In genomic region chr1:67306547-67306946, GRCh38 we compare ENCODE assay signal across 18 cellular contexts. TPM values are rescaled to one million over a fixed set of nuclear protein-coding genes. Genes with fewer than 3 reads are reported as not detected.
DNase-seq lines count a peak whose midpoint lies in the region; ATAC-seq, FAIRE-seq and TF ChIP-seq lines count a peak whose summit lies in the region.
"Had no signal": no experiment of that assay in that cellular context is flagged by ENCODE, and none has a peak within 500 bp of the region (broad histone marks: within the 10 kb centered on the region; RNA-seq: fewer than 3 reads in every experiment).

No MANE protein-coding gene starts in this region.

- H3K4me3 ChIP-seq in CD8-positive, alpha-beta T cell (ENCODE audit: low read depth, low read length) = no peak overlapping the region
- no peak overlapping the region for H3K4me3 ChIP-seq in testis

- no peaks in the 10 kb centered on the region for H3K36me3 ChIP-seq in CD8-positive, alpha-beta T cell (ENCODE audit: insufficient read depth, low read length)
- H3K36me3 ChIP-seq in testis (ENCODE audit: low read depth, missing control alignments) = no peaks in the 10 kb centered on the region
- H3K36me3 ChIP-seq: breast epithelium had no signal

- H3K27ac Mint-ChIP-seq in activated CD4-positive, alpha-beta T cell treated with anti-CD3 and anti-CD28 coated beads, Interleukin-2, amount 10 ng/mL, durations not matched to agents 7 days and 5 days = peak overlapping the region; percentile 96
- H3K27ac Mint-ChIP-seq in CD8-positive, alpha-beta T cell = no peak overlapping the region
- peak overlapping the region; percentile 95 for H3K27ac Mint-ChIP-seq in activated T-helper 2 cell treated with anti-CD3 and anti-CD28 coated beads, Interferon-gamma antibody, Interleukin-2, Interleukin-4, amounts not matched to agents 10 μg/mL and 5 μg/mL and 100 μg/mL, durations not matched to agents 14 hours and 24 hours and 36 hours
- H3K27ac Mint-ChIP-seq in nephron progenitor cell = no peak overlapping the region

- TF ChIP-seq CTCF in CD8-positive, alpha-beta T cell (IDR thresholded peaks at IDR 0.05) = no peak
- TF ChIP-seq CTCF in nephron progenitor cell (IDR thresholded peaks at IDR 0.05) = no peak
- TF ChIP-seq CTCF in testis (IDR thresholded peaks at IDR 0.05) = no peak

- FAIRE-seq in HTR-8/SVneo (lab: Jason Lieb, UNC) = no peak
- FAIRE-seq: urothelium cell line had no signal

- peaks cover 14% of the 10 kb centered on the region for H3K36me3 Mint-ChIP-seq in activated CD4-positive, alpha-beta T cell treated with anti-CD3 and anti-CD28 coated beads, Interleukin-2, amount 10 ng/mL, durations not matched to agents 7 days and 5 days (ENCODE audit: low read depth)
- H3K36me3 Mint-ChIP-seq in CD8-positive, alpha-beta T cell = no peaks in the 10 kb centered on the region
- H3K36me3 Mint-ChIP-seq in activated T-helper 2 cell treated with anti-CD3 and anti-CD28 coated beads, Interferon-gamma antibody, Interleukin-2, Interleukin-4, amounts not matched to agents 10 μg/mL and 5 μg/mL and 100 μg/mL, durations not matched to agents 14 hours and 24 hours and 36 hours (ENCODE audit: low read depth) = peaks cover 32% of the 10 kb centered on the region
- no peaks in the 10 kb centered on the region for H3K36me3 Mint-ChIP-seq in nephron progenitor cell (ENCODE audit: low read depth)

- WGBS in testis, 2 donors = 66 to 80% methylated on average over 7 of the region's 7 CpGs

- no peak for ATAC-seq in CD8-positive, alpha-beta T cell
- ATAC-seq: HCT116 had no signal

- POLR2A ChIA-PET in activated CD4-positive, alpha-beta T cell treated with anti-CD3 and anti-CD28 coated beads, Interleukin-2, amount 10 ng/mL, durations not matched to agents 7 days and 5 days (lab: Charles Lee) = interaction anchor here (0.9 kb wide), 1 partner anchor 27 kb away, joined by 5 read pairs; no protein-coding TSS in a partner anchor
- POLR2A ChIA-PET in CD8-positive, alpha-beta T cell (lab: Charles Lee) = interaction anchor here (0.9 kb wide), 1 partner anchor 26 kb away, joined by 10 read pairs; no protein-coding TSS in a partner anchor

- no peak for DNase-seq in activated CD4-positive, alpha-beta T cell treated with anti-CD3 and anti-CD28 coated beads, Interleukin-2, amount 10 ng/mL, durations not matched to agents 7 days and 5 days
- DNase-seq in activated CD4-positive, alpha-beta T cell treated with anti-CD3 and anti-CD28 coated beads, Interleukin-2, amount 50 U/mL, for 48 hours = no peak
- no peak for DNase-seq in CD8-positive, alpha-beta T cell
- no peak for DNase-seq in activated T-helper 2 cell treated with anti-CD3 and anti-CD28 coated beads, Interferon-gamma antibody, Interleukin-2, Interleukin-4, amounts not matched to agents 10 μg/mL and 5 μg/mL and 100 μg/mL, durations not matched to agents 14 hours and 24 hours and 36 hours (ENCODE audit: low spot score)
- DNase-seq in nephron progenitor cell (no peak), HTR-8/SVneo (ENCODE audit: insufficient read length, low spot score) (no peak), NCI-H82 (lab: John Stamatoyannopoulos, UW) (no peak), testis (no peak)
- DNase-seq: left cardiac atrium, NCI-H2081 treated with DMSO at 0.1 percent for 48 hours had no signal

- no peaks in the 10 kb centered on the region for H3K4me1 ChIP-seq in CD8-positive, alpha-beta T cell (ENCODE audit: insufficient read depth, low read length)
- H3K4me1 ChIP-seq in testis = peaks cover 4% of the 10 kb centered on the region
- H3K4me1 ChIP-seq: breast epithelium had no signal

- peaks cover 68% of the 10 kb centered on the region for H3K4me1 Mint-ChIP-seq in activated CD4-positive, alpha-beta T cell treated with anti-CD3 and anti-CD28 coated beads, Interleukin-2, amount 10 ng/mL, durations not matched to agents 7 days and 5 days
- H3K4me1 Mint-ChIP-seq in CD8-positive, alpha-beta T cell (ENCODE audit: low read depth) = peaks cover 11% of the 10 kb centered on the region
- peaks cover 65% of the 10 kb centered on the region for H3K4me1 Mint-ChIP-seq in activated T-helper 2 cell treated with anti-CD3 and anti-CD28 coated beads, Interferon-gamma antibody, Interleukin-2, Interleukin-4, amounts not matched to agents 10 μg/mL and 5 μg/mL and 100 μg/mL, durations not matched to agents 14 hours and 24 hours and 36 hours (ENCODE audit: low read depth)
- no peaks in the 10 kb centered on the region for H3K4me1 Mint-ChIP-seq in nephron progenitor cell

- intact Hi-C loops in CD8-positive, alpha-beta T cell (cut with DNase I, micrococcal nuclease) = no loop called here
- intact Hi-C loops in activated T-helper 2 cell treated with anti-CD3 and anti-CD28 coated beads, Interferon-gamma antibody, Interleukin-2, Interleukin-4, amounts not matched to agents 10 μg/mL and 5 μg/mL and 100 μg/mL, durations not matched to agents 14 hours and 24 hours and 36 hours (cut with micrococcal nuclease) = loop anchor here (1.0 to 10.0 kb wide), 2 partner anchors 8 to 372 kb away; no protein-coding TSS in a partner anchor
- intact Hi-C loops in testis (cut with DNase I; ENCODE audit: low total_unique reads) = no loop called here

- no peaks in the 10 kb centered on the region for H3K27me3 Mint-ChIP-seq in activated CD4-positive, alpha-beta T cell treated with anti-CD3 and anti-CD28 coated beads, Interleukin-2, amount 10 ng/mL, durations not matched to agents 7 days and 5 days
- peaks cover 17% of the 10 kb centered on the region for H3K27me3 Mint-ChIP-seq in CD8-positive, alpha-beta T cell (ENCODE audit: low read depth)
- no peaks in the 10 kb centered on the region for H3K27me3 Mint-ChIP-seq in activated T-helper 2 cell treated with anti-CD3 and anti-CD28 coated beads, Interferon-gamma antibody, Interleukin-2, Interleukin-4, amounts not matched to agents 10 μg/mL and 5 μg/mL and 100 μg/mL, durations not matched to agents 14 hours and 24 hours and 36 hours (ENCODE audit: low read depth)
- peaks cover 48% of the 10 kb centered on the region for H3K27me3 Mint-ChIP-seq in nephron progenitor cell (ENCODE audit: low read depth, poor library complexity)

- H3K4me3 Mint-ChIP-seq in activated CD4-positive, alpha-beta T cell treated with anti-CD3 and anti-CD28 coated beads, Interleukin-2, amount 10 ng/mL, durations not matched to agents 7 days and 5 days = peak overlapping the region; percentile 83
- H3K4me3 Mint-ChIP-seq in CD8-positive, alpha-beta T cell = peak overlapping the region; percentile 26
- H3K4me3 Mint-ChIP-seq in activated T-helper 2 cell treated with anti-CD3 and anti-CD28 coated beads, Interferon-gamma antibody, Interleukin-2, Interleukin-4, amounts not matched to agents 10 μg/mL and 5 μg/mL and 100 μg/mL, durations not matched to agents 14 hours and 24 hours and 36 hours (ENCODE audit: low read depth) = peak overlapping the region; percentile 83
- peak overlapping the region; percentile 49 for H3K4me3 Mint-ChIP-seq in nephron progenitor cell

- no peak for TF ChIP-seq POLR2A in testis (IDR thresholded peaks at IDR 0.05)

- CTCF ChIA-PET in activated CD4-positive, alpha-beta T cell treated with anti-CD3 and anti-CD28 coated beads, Interleukin-2, amount 10 ng/mL, durations not matched to agents 7 days and 5 days (lab: Charles Lee) = interaction anchor here (0.9 to 1.4 kb wide), 2 partner anchors 28 to 30 kb away, joined by 3 read pairs; no protein-coding TSS in a partner anchor
- CTCF ChIA-PET in CD8-positive, alpha-beta T cell (lab: Charles Lee) = no interaction called here

- no peak overlapping the region for H3K27ac ChIP-seq in CD8-positive, alpha-beta T cell (ENCODE audit: low read depth, low read length)
- no peak overlapping the region for H3K27ac ChIP-seq in testis
- H3K27ac ChIP-seq: breast epithelium, coronary artery had no signal

- H3K27me3 ChIP-seq in CD8-positive, alpha-beta T cell (ENCODE audit: insufficient read depth, low read length) = peaks cover 10% of the 10 kb centered on the region
- H3K27me3 ChIP-seq in testis = no peaks in the 10 kb centered on the region

- no peaks in the 10 kb centered on the region for H3K9me3 Mint-ChIP-seq in activated CD4-positive, alpha-beta T cell treated with anti-CD3 and anti-CD28 coated beads, Interleukin-2, amount 10 ng/mL, durations not matched to agents 7 days and 5 days
- no peaks in the 10 kb centered on the region for H3K9me3 Mint-ChIP-seq in CD8-positive, alpha-beta T cell
- no peaks in the 10 kb centered on the region for H3K9me3 Mint-ChIP-seq in activated T-helper 2 cell treated with anti-CD3 and anti-CD28 coated beads, Interferon-gamma antibody, Interleukin-2, Interleukin-4, amounts not matched to agents 10 μg/mL and 5 μg/mL and 100 μg/mL, durations not matched to agents 14 hours and 24 hours and 36 hours
- H3K9me3 Mint-ChIP-seq in nephron progenitor cell = no peaks in the 10 kb centered on the region

- H3K9me3 ChIP-seq in CD8-positive, alpha-beta T cell (ENCODE audit: low read length) = no peaks in the 10 kb centered on the region
- H3K9me3 ChIP-seq in testis = no peaks in the 10 kb centered on the region
- H3K9me3 ChIP-seq: breast epithelium had no signal

RNA-seq across cellular contexts. Expression of gene IL12RB2, which starts 1.1 kb away (rescaled TPM):
- 10 to 100 TPM; 29.3 to 31.8 TPM for total RNA-seq in activated CD4-positive, alpha-beta T cell treated with anti-CD3 and anti-CD28 coated beads, Interleukin-2, amount 10 ng/mL, durations not matched to agents 7 days and 5 days
- total RNA-seq in CD8-positive, alpha-beta T cell = 1 to 10 TPM; 1.5 to 2.2 TPM
- 108 TPM in 2 replicates for total RNA-seq in activated T-helper 2 cell treated with anti-CD3 and anti-CD28 coated beads, Interferon-gamma antibody, Interleukin-2, Interleukin-4, amounts not matched to agents 10 μg/mL and 5 μg/mL and 100 μg/mL, durations not matched to agents 14 hours and 24 hours and 36 hours
- total RNA-seq in testis = 1 to 10 TPM; 2.1 to 2.6 TPM
- polyA plus RNA-seq in testis (ENCODE audit: insufficient read depth, low read depth, low replicate concordance) = 1.9 TPM
- total RNA-seq: HT1080, RPMI7951 had no signal
- polyA plus RNA-seq: BJ, neural cell had no signal

Comparison
In these comparisons a context has a peak if more than half of its experiments do, and no peak if none do; other contexts are left out.
1. H3K27ac Mint-ChIP-seq: peak in activated CD4-positive, alpha-beta T cell treated with anti-CD3 and anti-CD28 coated beads, Interleukin-2, amount 10 ng/mL, durations not matched to agents 7 days and 5 days (single experiment) and activated T-helper 2 cell treated with anti-CD3 and anti-CD28 coated beads, Interferon-gamma antibody, Interleukin-2, Interleukin-4, amounts not matched to agents 10 μg/mL and 5 μg/mL and 100 μg/mL, durations not matched to agents 14 hours and 24 hours and 36 hours (single experiment); none in CD8-positive, alpha-beta T cell (single experiment) and nephron progenitor cell (single experiment).
2. H3K4me3 Mint-ChIP-seq: peak in every context shown above with its lines; median percentile 83 in activated CD4-positive, alpha-beta T cell treated with anti-CD3 and anti-CD28 coated beads, Interleukin-2, amount 10 ng/mL, durations not matched to agents 7 days and 5 days; 83 in activated T-helper 2 cell treated with anti-CD3 and anti-CD28 coated beads, Interferon-gamma antibody, Interleukin-2, Interleukin-4, amounts not matched to agents 10 μg/mL and 5 μg/mL and 100 μg/mL, durations not matched to agents 14 hours and 24 hours and 36 hours; 49 in nephron progenitor cell; 26 in CD8-positive, alpha-beta T cell.
3. RNA of gene IL12RB2, which starts 1.1 kb away (total RNA-seq): 108 TPM in activated T-helper 2 cell treated with anti-CD3 and anti-CD28 coated beads, Interferon-gamma antibody, Interleukin-2, Interleukin-4, amounts not matched to agents 10 μg/mL and 5 μg/mL and 100 μg/mL, durations not matched to agents 14 hours and 24 hours and 36 hours and 29.3 to 31.8 TPM in activated CD4-positive, alpha-beta T cell treated with anti-CD3 and anti-CD28 coated beads, Interleukin-2, amount 10 ng/mL, durations not matched to agents 7 days and 5 days; 2.1 to 2.6 TPM in testis and 1.5 to 2.2 TPM in CD8-positive, alpha-beta T cell; every median in the first group is over 4 times any median in the second.